In genomic region chr1:94417702-94417961, GRCh38 we compare ENCODE assay signal across 8 cellular contexts. TPM values are rescaled to one million over a fixed set of nuclear protein-coding genes. Genes with fewer than 3 reads are reported as not detected.
DNase-seq lines count a peak whose midpoint lies in the region; ATAC-seq, FAIRE-seq and TF ChIP-seq lines count a peak whose summit lies in the region.

No MANE protein-coding gene starts in this region.

- H3K27me3 ChIP-seq in AG04450 (ENCODE audit: control insufficient read depth, insufficient read depth, low read length): no peaks in the 10 kb centered on the region
- no peaks in the 10 kb centered on the region for H3K27me3 ChIP-seq in neural cell (ENCODE audit: insufficient read depth, low read depth, low read length)

- POLR2A ChIA-PET in AG04450 (lab: Yijun Ruan, JAX): interaction anchor here (1.0 to 1.2 kb wide), 2 partner anchors 9 to 313 kb away, joined by 3 to 5 read pairs; no protein-coding TSS in a partner anchor

- no peaks in the 10 kb centered on the region for H3F3A ChIP-seq in neural cell (ENCODE audit: insufficient read depth, low read length, poor library complexity, severe bottlenecking)

- no peaks in the 10 kb centered on the region for H4K20me1 ChIP-seq in neural cell (ENCODE audit: insufficient read depth)

- H3K79me2 ChIP-seq in neural cell (replicated peaks; ENCODE audit: insufficient read depth, low read length): peaks cover 31% of the 10 kb centered on the region

- peak overlapping the region; percentile 69 for H3K9ac ChIP-seq in neural cell (ENCODE audit: low read length)

- no peak for ATAC-seq in stimulated activated naive CD8-positive, alpha-beta T cell treated with anti-CD3 and anti-CD28 coated beads, Interleukin-15, amount 100 ng/mL, for 72 hours
- no peak for ATAC-seq in left colon

- TF ChIP-seq CTCF in AG04450 (IDR thresholded peaks at IDR 0.05; ENCODE audit: low read depth, low read length) (no peak), LNCaP clone FGC (IDR thresholded peaks at IDR 0.05; ENCODE audit: control insufficient read depth, extremely low read depth, insufficient read depth) (no peak), neural cell (IDR thresholded peaks at IDR 0.05; ENCODE audit: poor library complexity, severe bottlenecking) (no peak)

- no peaks in the 10 kb centered on the region for H3K9me2 ChIP-seq in neural cell (ENCODE audit: insufficient read depth, low read length)

- peak overlapping the region; percentile 65 for H2AFZ ChIP-seq in neural cell (ENCODE audit: low read depth, low read length)

- TF ChIP-seq RAD21 in neural cell (conservative IDR thresholded peaks at IDR 0.05): no peak

- CTCF ChIA-PET in AG04450 (lab: Charles Lee): interaction anchor here (1.0 to 1.6 kb wide), 5 partner anchors 9 to 82 kb away, joined by 3 to 8 read pairs (median 3); no protein-coding TSS in a partner anchor

- H3K4me3 Mint-ChIP-seq in stimulated activated naive CD8-positive, alpha-beta T cell treated with anti-CD3 and anti-CD28 coated beads, Interleukin-15, amount 100 ng/mL, for 72 hours: no peak overlapping the region

- H3K27ac ChIP-seq in AG04450 (ENCODE audit: low read depth, low read length): peak overlapping the region; percentile 87
- H3K27ac ChIP-seq in neural cell (ENCODE audit: low read length): peak overlapping the region; percentile 86

- TF ChIP-seq EP300 in neural cell (conservative IDR thresholded peaks at IDR 0.05; ENCODE audit: poor library complexity, severe bottlenecking): no peak

- FAIRE-seq in endometrium (lab: Jason Lieb, UNC): peak; percentile 23

- H3K4me1 Mint-ChIP-seq in stimulated activated naive CD8-positive, alpha-beta T cell treated with anti-CD3 and anti-CD28 coated beads, Interleukin-15, amount 100 ng/mL, for 72 hours: peaks cover 30% of the 10 kb centered on the region

- intact Hi-C loops in left colon (cut with DNase I, micrococcal nuclease): no loop called here

- H3K4me3 ChIP-seq in AG04450 (ENCODE audit: low read depth, low read length): peak overlapping the region; percentile 69
- H3K4me3 ChIP-seq in LNCaP clone FGC (ENCODE audit: low read depth, low read length): peak overlapping the region; percentile 78
- peak overlapping the region; percentile 89 for H3K4me3 ChIP-seq in neural cell (ENCODE audit: low read length)

- DNase-seq in AG04450 (ENCODE audit: low read depth, low spot score) (no peak), LNCaP clone FGC (ENCODE audit: low read depth) (no peak), amniotic stem cell (lab: John Stamatoyannopoulos, UW) (no peak), NCI-H226 (no peak), left colon (no peak)
- no peak for DNase-seq in stimulated activated naive CD8-positive, alpha-beta T cell treated with anti-CD3 and anti-CD28 coated beads, Interleukin-15, amount 100 ng/mL, for 72 hours

- no peak overlapping the region for H3K27ac Mint-ChIP-seq in stimulated activated naive CD8-positive, alpha-beta T cell treated with anti-CD3 and anti-CD28 coated beads, Interleukin-15, amount 100 ng/mL, for 72 hours

- no peaks in the 10 kb centered on the region for H3K9me3 Mint-ChIP-seq in stimulated activated naive CD8-positive, alpha-beta T cell treated with anti-CD3 and anti-CD28 coated beads, Interleukin-15, amount 100 ng/mL, for 72 hours

- H3K27me3 Mint-ChIP-seq in stimulated activated naive CD8-positive, alpha-beta T cell treated with anti-CD3 and anti-CD28 coated beads, Interleukin-15, amount 100 ng/mL, for 72 hours: peaks cover 7% of the 10 kb centered on the region

- H3K9me3 ChIP-seq in AG04450 (ENCODE audit: control insufficient read depth, insufficient read depth, low read length) (no peaks in the 10 kb centered on the region), neural cell (ENCODE audit: low read length) (no peaks in the 10 kb centered on the region)

- no peak overlapping the region for H3K4me2 ChIP-seq in neural cell (ENCODE audit: low read length)

- H3K36me3 ChIP-seq in neural cell (ENCODE audit: insufficient read depth, low read length): no peaks in the 10 kb centered on the region

TF ChIP-seq in neural cell, 6 proteins besides CTCF, POLR2A, EP300 and RAD21:
- TF ChIP-seq POLR2AphosphoS5 (IDR thresholded peaks at IDR 0.05) (no peak), MXI1 (conservative IDR thresholded peaks at IDR 0.05; ENCODE audit: poor library complexity, severe bottlenecking) (no peak), SMC3 (conservative IDR thresholded peaks at IDR 0.05; ENCODE audit: poor library complexity) (no peak), EZH2 (IDR thresholded peaks at IDR 0.05; ENCODE audit: borderline replicate concordance, insufficient read depth, low read length, poor library complexity, severe bottlenecking) (no peak), TAF1 (IDR thresholded peaks at IDR 0.05; ENCODE audit: low read depth) (no peak), REST (IDR thresholded peaks at IDR 0.05; ENCODE audit: borderline replicate concordance) (no peak)

RNA-seq across cellular contexts. Expression of gene ABCD3, which starts 0.6 kb away (rescaled TPM):
- polyA plus RNA-seq in AG04450 (2011; rRNA removed): 25.0 and 34.0 TPM in 2 replicates
- polyA minus RNA-seq in AG04450 (2011; rRNA and poly(A)+ RNA removed): 17.8 and 32.0 TPM in 2 replicates
- 33.6 and 46.4 TPM in 2 replicates for polyA plus RNA-seq in neural cell
- 74.3 and 76.2 TPM in 2 replicates for polyA minus RNA-seq in neural cell
- total RNA-seq in left colon: 100 to 1,000 TPM; 111 to 117 TPM
